ENCODE assay signal across 8 cellular contexts in genomic region chr13:52158629-52159158, GRCh38. TPM values are rescaled to one million over a fixed set of nuclear protein-coding genes. Genes with fewer than 3 reads are reported as not detected.
DNase-seq lines count a peak whose midpoint lies in the region; ATAC-seq and TF ChIP-seq lines count a peak whose summit lies in the region.

No MANE protein-coding gene starts in this region.

- peak overlapping the region; percentile 51 for H2AFZ ChIP-seq in fibroblast of lung (ENCODE audit: low read length)

- no peaks in the 10 kb centered on the region for H4K20me1 ChIP-seq in fibroblast of lung (ENCODE audit: control insufficient read depth, extremely low read depth, insufficient read depth, low read length)

- no peaks in the 10 kb centered on the region for H3K36me3 ChIP-seq in fibroblast of lung (ENCODE audit: control insufficient read depth, insufficient read depth, low read length)

- H3K79me2 ChIP-seq in fibroblast of lung (ENCODE audit: control insufficient read depth, insufficient read depth, low read length): no peaks in the 10 kb centered on the region

- peak overlapping the region; percentile 82 for H3K4me3 Mint-ChIP-seq in T-helper 1 cell treated with Interleukin-12 subunit alpha and Interleukin-12 subunit beta and Interleukin-4 antibody, amounts not matched to agents 30 μg/mL and 1 μg/mL, for 36 hours
- peak overlapping the region; percentile 89 for H3K4me3 Mint-ChIP-seq in T-helper 17 cell
- H3K4me3 Mint-ChIP-seq in naive thymus-derived CD8-positive, alpha-beta T cell: peak overlapping the region; percentile 77 to 91 (median 89)

- ATAC-seq in HG02943 (IDR thresholded peaks at IDR 0.05; ENCODE audit: low read depth, unreplicated experiment): peak; percentile 39
- ATAC-seq in T-helper 17 cell: no peak
- ATAC-seq in naive thymus-derived CD8-positive, alpha-beta T cell: peak in 1 of 2 donors; percentile 3

- peak overlapping the region; percentile 84 for H3K4me2 ChIP-seq in fibroblast of lung (ENCODE audit: extremely low read depth, insufficient read depth, low read length)

- peak overlapping the region; percentile 84 for H3K9ac ChIP-seq in fibroblast of lung (ENCODE audit: insufficient read depth, low read length)

- H3K27ac Mint-ChIP-seq in T-helper 1 cell treated with Interleukin-12 subunit alpha and Interleukin-12 subunit beta and Interleukin-4 antibody, amounts not matched to agents 30 μg/mL and 1 μg/mL, for 36 hours: peak overlapping the region; percentile 75
- H3K27ac Mint-ChIP-seq in T-helper 17 cell: peak overlapping the region; percentile 80
- peak overlapping the region in 8 of 10 donors; percentile 56 to 92 (median 81) for H3K27ac Mint-ChIP-seq in naive thymus-derived CD8-positive, alpha-beta T cell

- peak overlapping the region; percentile 75 for H3K27ac ChIP-seq in fibroblast of lung (ENCODE audit: insufficient read depth, low read length)

- H3K9me3 ChIP-seq in T-helper 17 cell (ENCODE audit: control insufficient read depth, low read length, poor library complexity, severe bottlenecking) (no peaks in the 10 kb centered on the region), fibroblast of lung (ENCODE audit: control insufficient read depth, insufficient read depth, low read depth, low read length) (no peaks in the 10 kb centered on the region)

- peak overlapping the region; percentile 72 to 85 (median 82) for H3K4me3 ChIP-seq in fibroblast of lung (replicated peaks in 1 of 4; ENCODE audit: control extremely low read depth in 1 of 4, insufficient read depth in 1 of 4, low read depth in 3 of 4, low read length in 4 of 4)

- no peak for TF ChIP-seq CTCF in fibroblast of lung (conservative IDR thresholded peaks at IDR 0.05 in 1 of 2, IDR thresholded peaks at IDR 0.05 in 1 of 2; ENCODE audit: low read depth in 1 of 2, low read length in 2 of 2)

- DNase-seq in T-helper 1 cell: no peak
- DNase-seq in T-helper 17 cell: no peak
- DNase-seq in fibroblast of lung (ENCODE audit: low read depth in 2 of 2): peak; percentile 50 to 61
- DNase-seq in naive thymus-derived CD8-positive, alpha-beta T cell: no peak
- DNase-seq in NCI-H1436 (lab: John Stamatoyannopoulos, UW): no peak
- DNase-seq in SKM-1 (lab: John Stamatoyannopoulos, UW; ENCODE audit: unreplicated experiment): no peak

- H3K27me3 ChIP-seq in fibroblast of lung (ENCODE audit: control insufficient read depth, insufficient read depth, low read length): no peaks in the 10 kb centered on the region

- no peaks in the 10 kb centered on the region for H3K27me3 Mint-ChIP-seq in T-helper 1 cell treated with Interleukin-12 subunit alpha and Interleukin-12 subunit beta and Interleukin-4 antibody, amounts not matched to agents 30 μg/mL and 1 μg/mL, for 36 hours (ENCODE audit: low read depth)
- H3K27me3 Mint-ChIP-seq in T-helper 17 cell: no peaks in the 10 kb centered on the region
- H3K27me3 Mint-ChIP-seq in naive thymus-derived CD8-positive, alpha-beta T cell: peaks cover 0 to 5% (median 0%) of the 10 kb centered on the region in 5 donors

- POLR2A ChIA-PET in naive thymus-derived CD8-positive, alpha-beta T cell (lab: Charles Lee): interaction anchor here (1.2 kb wide), 1 partner anchor 13 kb away, joined by 4 read pairs; no protein-coding TSS in a partner anchor

- H3K36me3 Mint-ChIP-seq in T-helper 1 cell treated with Interleukin-12 subunit alpha and Interleukin-12 subunit beta and Interleukin-4 antibody, amounts not matched to agents 30 μg/mL and 1 μg/mL, for 36 hours (ENCODE audit: low read depth): peaks cover 5% of the 10 kb centered on the region
- H3K36me3 Mint-ChIP-seq in T-helper 17 cell (ENCODE audit: low read depth): no peaks in the 10 kb centered on the region
- H3K36me3 Mint-ChIP-seq in naive thymus-derived CD8-positive, alpha-beta T cell: no peaks in the 10 kb centered on the region

- peaks cover 43% of the 10 kb centered on the region for H3K4me1 Mint-ChIP-seq in T-helper 1 cell treated with Interleukin-12 subunit alpha and Interleukin-12 subunit beta and Interleukin-4 antibody, amounts not matched to agents 30 μg/mL and 1 μg/mL, for 36 hours (ENCODE audit: low read depth)
- peaks cover 21% of the 10 kb centered on the region for H3K4me1 Mint-ChIP-seq in T-helper 17 cell
- peaks cover 16 to 37% (median 34%) of the 10 kb centered on the region in 4 donors for H3K4me1 Mint-ChIP-seq in naive thymus-derived CD8-positive, alpha-beta T cell

- no peaks in the 10 kb centered on the region for H3K9me3 Mint-ChIP-seq in T-helper 1 cell treated with Interleukin-12 subunit alpha and Interleukin-12 subunit beta and Interleukin-4 antibody, amounts not matched to agents 30 μg/mL and 1 μg/mL, for 36 hours
- H3K9me3 Mint-ChIP-seq in naive thymus-derived CD8-positive, alpha-beta T cell: no peaks in the 10 kb centered on the region

- peaks cover 5% of the 10 kb centered on the region for H3K4me1 ChIP-seq in fibroblast of lung (ENCODE audit: control insufficient read depth, extremely low read depth, insufficient read depth, low read length)

RNA-seq across cellular contexts. Expression of gene NEK3, which starts 0.7 kb away (rescaled TPM):
- total RNA-seq in T-helper 17 cell (1 to 10 TPM; 6.8 to 8.5 TPM), fibroblast of lung (11.6 and 20.8 TPM in 2 replicates)
- polyA plus RNA-seq in fibroblast of lung: 12.7 and 12.8 TPM in 2 replicates
- 7.8 and 21.3 TPM in 2 replicates for polyA plus RNA-seq in fibroblast of lung (2012)
- polyA minus RNA-seq in fibroblast of lung (ENCODE audit: low replicate concordance): 5.2 and 5.3 TPM in 2 replicates
- total RNA-seq in naive thymus-derived CD8-positive, alpha-beta T cell: 1 to 10 TPM; 1.4 to 1.8 TPM
- polyA plus RNA-seq in naive thymus-derived CD8-positive, alpha-beta T cell: under 1 TPM; 0.40 to 0.77 (median 0.63) TPM

RNA-seq across cellular contexts. Expression of gene NEK5, which starts 29.8 kb away (rescaled TPM):
- total RNA-seq in T-helper 17 cell (not detected), fibroblast of lung (under 0.01 TPM in 2 replicates)
- 0.03 TPM in 2 replicates for polyA plus RNA-seq in fibroblast of lung
- polyA plus RNA-seq in fibroblast of lung (2012): 0.13 and 0.27 TPM in 2 replicates
- polyA minus RNA-seq in fibroblast of lung (ENCODE audit: low replicate concordance): not detected in 2 replicates
- not detected for total RNA-seq in naive thymus-derived CD8-positive, alpha-beta T cell
- not detected for polyA plus RNA-seq in naive thymus-derived CD8-positive, alpha-beta T cell

Comparison
In these comparisons a context has a peak if more than half of its experiments do, and no peak if none do; other contexts are left out.
1. DNase-seq: peak in fibroblast of lung (2 of 2); none in T-helper 1 cell (0 of 5), T-helper 17 cell (0 of 3), naive thymus-derived CD8-positive, alpha-beta T cell (0 of 10), NCI-H1436 (single experiment) and SKM-1 (single experiment).
2. Peak in every context shown above with its lines, with median percentiles within 50 percentile points of each other: H3K27ac Mint-ChIP-seq and H3K4me3 Mint-ChIP-seq.